In the genomic region with DNA sequence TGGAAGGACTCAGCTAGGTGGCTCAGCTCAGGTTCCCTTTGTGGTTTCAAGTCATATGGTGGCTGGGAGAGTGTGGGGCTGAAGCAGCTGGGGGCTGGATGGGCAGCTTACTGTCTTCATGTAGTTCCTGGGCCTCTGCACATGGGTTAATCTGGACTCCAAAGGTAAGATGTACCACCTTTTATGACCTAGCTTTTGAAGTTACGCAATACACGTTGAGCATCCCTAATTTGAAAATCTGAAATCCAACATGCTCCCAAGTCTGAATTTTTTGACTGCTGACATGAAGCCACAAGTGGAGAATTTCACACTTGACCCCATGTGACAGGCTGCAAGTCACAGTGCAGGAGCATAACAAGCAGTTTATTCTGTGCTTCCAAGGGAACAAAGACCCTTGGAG, we compare ENCODE assay signal across 26 cellular contexts.
"Had no signal": no experiment of that assay in that cellular context is flagged by ENCODE, and none has a peak within 500 bp of the region (broad histone marks: within the 10 kb centered on the region; RNA-seq: fewer than 3 reads in every experiment).

No MANE protein-coding gene starts in this region.

- H3K4me3 ChIP-seq: esophagus squamous epithelium, gastrocnemius medialis, heart right ventricle, left lung, lower lobe of right lung, mucosa of descending colon had no signal

- H3K27me3 ChIP-seq: esophagus squamous epithelium, gastrocnemius medialis, left lung had no signal

- H3K27ac ChIP-seq: epithelial cell of prostate, esophagus squamous epithelium, gastrocnemius medialis, heart right ventricle, left lung, lower lobe of right lung had no signal

- FAIRE-seq: colon, endometrium, islet of Langerhans, keratinocyte had no signal

- H3K9me3 ChIP-seq: esophagus squamous epithelium, gastrocnemius medialis, mucosa of descending colon had no signal

- DNase-seq: cortex of kidney; effector CD8-positive, alpha-beta T cell; effector memory CD8-positive, alpha-beta T cell; endodermal cell; erythroblast; esophagus squamous epithelium; foreskin fibroblast; foreskin melanocyte; gastrocnemius medialis; glutamatergic neuron; head of caudate nucleus; heart right ventricle; hippocampal formation; left cardiac atrium; left ventricle myocardium superior; lower lobe of right lung; mesenchymal stem cell; mucosa of descending colon; naive B cell had no signal

- ATAC-seq: effector memory CD8-positive, alpha-beta T cell; esophagus mucosa; gastrocnemius medialis; heart right ventricle; left cardiac atrium; left lung; left ventricle myocardium superior; lower lobe of right lung; mucosa of descending colon had no signal

- H3K4me1 ChIP-seq: esophagus squamous epithelium, gastrocnemius medialis, heart right ventricle, left lung, lower lobe of right lung had no signal

- H3K36me3 ChIP-seq: esophagus squamous epithelium, gastrocnemius medialis, heart right ventricle, left lung, lower lobe of right lung had no signal
